In genomic region chr2:70501728-70502127, GRCh38 we compare ENCODE assay signal across 25 cellular contexts. TPM values are rescaled to one million over a fixed set of nuclear protein-coding genes. Genes with fewer than 3 reads are reported as not detected.
"Had no signal": no experiment of that assay in that cellular context is flagged by ENCODE, and none has a peak within 500 bp of the region (broad histone marks: within the 10 kb centered on the region; RNA-seq: fewer than 3 reads in every experiment).

No MANE protein-coding gene starts in this region.

- H3K9me3 Mint-ChIP-seq: activated B cell treated with CpG ODN at 0.5 μM for 24 hours; activated CD8-positive, alpha-beta T cell treated with anti-CD3 and anti-CD28 coated beads for 36 hours; activated T-cell treated with anti-CD3 and anti-CD28 coated beads, Interleukin-2, amount 50 U/mL, for 4 hours; activated T-helper 2 cell treated with anti-CD3 and anti-CD28 coated beads, Interferon-gamma antibody, Interleukin-2, Interleukin-4, amounts not matched to agents 10 μg/mL and 5 μg/mL and 100 μg/mL, durations not matched to agents 14 hours and 24 hours and 36 hours; effector memory CD8-positive, alpha-beta T cell; T-helper 2 cell treated with Interferon-gamma antibody and Interleukin-4, amounts not matched to agents 5 μg/mL and 100 μg/mL, for 36 hours had no signal

- ATAC-seq: activated CD4-positive, CD25-positive, alpha-beta regulatory T cell treated with anti-CD3 and anti-CD28 coated beads, Interleukin-2, amount 50 U/mL, for 24 hours; activated CD8-positive, alpha-beta T cell treated with anti-CD3 and anti-CD28 coated beads for 36 hours; activated T-cell treated with anti-CD3 and anti-CD28 coated beads, Interleukin-2, amount 50 U/mL, for 4 hours; effector memory CD8-positive, alpha-beta T cell; T-helper 17 cell had no signal

- H3K27me3 Mint-ChIP-seq: activated CD8-positive, alpha-beta T cell treated with anti-CD3 and anti-CD28 coated beads for 36 hours; activated naive CD8-positive, alpha-beta T cell had no signal

- H3K27me3 ChIP-seq: brain microvascular endothelial cell had no signal

- H3K36me3 ChIP-seq: brain microvascular endothelial cell, WERI-Rb-1 had no signal

- H3K27ac Mint-ChIP-seq: activated B cell treated with CpG ODN at 0.5 μM for 24 hours; activated CD8-positive, alpha-beta T cell treated with anti-CD3 and anti-CD28 coated beads for 36 hours; activated naive CD4-positive, alpha-beta T cell treated with anti-CD3 and anti-CD28 coated beads for 36 hours; activated naive CD8-positive, alpha-beta T cell; activated T-helper 2 cell treated with anti-CD3 and anti-CD28 coated beads, Interferon-gamma antibody, Interleukin-2, Interleukin-4, amounts not matched to agents 10 μg/mL and 5 μg/mL and 100 μg/mL, durations not matched to agents 14 hours and 24 hours and 36 hours; effector memory CD8-positive, alpha-beta T cell; T-helper 17 cell; T-helper 2 cell treated with Interferon-gamma antibody and Interleukin-4, amounts not matched to agents 5 μg/mL and 100 μg/mL, for 36 hours had no signal

- H3K27ac ChIP-seq: brain microvascular endothelial cell, WERI-Rb-1 had no signal

- H3K36me3 Mint-ChIP-seq: activated naive CD8-positive, alpha-beta T cell had no signal

- DNase-seq: activated B cell treated with CpG ODN at 0.5 μM for 24 hours; activated CD4-positive, alpha-beta T cell treated with anti-CD3 and anti-CD28 coated beads for 48 hours; activated CD4-positive, alpha-beta T cell treated with anti-CD3 and anti-CD28 coated beads, Interleukin-2, amount 50 U/mL, for 1 hour; activated CD4-positive, alpha-beta T cell treated with anti-CD3 and anti-CD28 coated beads, Interleukin-2, amount 50 U/mL, for 48 hours; activated CD8-positive, alpha-beta memory T cell treated with anti-CD3 and anti-CD28 coated beads for 24 hours; activated CD8-positive, alpha-beta T cell treated with anti-CD3 and anti-CD28 coated beads for 36 hours; activated effector memory CD4-positive, alpha-beta T cell treated with anti-CD3 and anti-CD28 coated beads, Interleukin-2, amount 50 U/mL, for 16 hours; activated naive CD4-positive, alpha-beta T cell treated with anti-CD3 and anti-CD28 coated beads for 36 hours; activated T-cell treated with anti-CD3 and anti-CD28 coated beads, Interleukin-2, amount 50 U/mL, for 4 hours; amniotic stem cell; anterior cingulate cortex; brain microvascular endothelial cell; cortex of kidney; dermis blood vessel endothelial cell; effector CD4-positive, alpha-beta T cell; effector memory CD8-positive, alpha-beta T cell; foreskin fibroblast; T-helper 1 cell; T-helper 17 cell; T1000; WERI-Rb-1 had no signal

- H3K4me1 Mint-ChIP-seq: activated B cell treated with CpG ODN at 0.5 μM for 24 hours had no signal

- H3K4me3 Mint-ChIP-seq: activated B cell treated with CpG ODN at 0.5 μM for 24 hours; activated CD8-positive, alpha-beta T cell treated with anti-CD3 and anti-CD28 coated beads for 36 hours; activated naive CD4-positive, alpha-beta T cell treated with anti-CD3 and anti-CD28 coated beads for 36 hours; activated naive CD8-positive, alpha-beta T cell; activated T-cell treated with anti-CD3 and anti-CD28 coated beads, Interleukin-2, amount 50 U/mL, for 4 hours; T-helper 17 cell; T-helper 2 cell treated with Interferon-gamma antibody and Interleukin-4, amounts not matched to agents 5 μg/mL and 100 μg/mL, for 36 hours had no signal

RNA-seq across cellular contexts. Expression of gene TGFA, which starts 51.9 kb away (rescaled TPM):
- total RNA-seq: activated T-helper 2 cell treated with anti-CD3 and anti-CD28 coated beads, Interferon-gamma antibody, Interleukin-2, Interleukin-4, amounts not matched to agents 10 μg/mL and 5 μg/mL and 100 μg/mL, durations not matched to agents 14 hours and 24 hours and 36 hours had no signal
